In the genomic region with DNA sequence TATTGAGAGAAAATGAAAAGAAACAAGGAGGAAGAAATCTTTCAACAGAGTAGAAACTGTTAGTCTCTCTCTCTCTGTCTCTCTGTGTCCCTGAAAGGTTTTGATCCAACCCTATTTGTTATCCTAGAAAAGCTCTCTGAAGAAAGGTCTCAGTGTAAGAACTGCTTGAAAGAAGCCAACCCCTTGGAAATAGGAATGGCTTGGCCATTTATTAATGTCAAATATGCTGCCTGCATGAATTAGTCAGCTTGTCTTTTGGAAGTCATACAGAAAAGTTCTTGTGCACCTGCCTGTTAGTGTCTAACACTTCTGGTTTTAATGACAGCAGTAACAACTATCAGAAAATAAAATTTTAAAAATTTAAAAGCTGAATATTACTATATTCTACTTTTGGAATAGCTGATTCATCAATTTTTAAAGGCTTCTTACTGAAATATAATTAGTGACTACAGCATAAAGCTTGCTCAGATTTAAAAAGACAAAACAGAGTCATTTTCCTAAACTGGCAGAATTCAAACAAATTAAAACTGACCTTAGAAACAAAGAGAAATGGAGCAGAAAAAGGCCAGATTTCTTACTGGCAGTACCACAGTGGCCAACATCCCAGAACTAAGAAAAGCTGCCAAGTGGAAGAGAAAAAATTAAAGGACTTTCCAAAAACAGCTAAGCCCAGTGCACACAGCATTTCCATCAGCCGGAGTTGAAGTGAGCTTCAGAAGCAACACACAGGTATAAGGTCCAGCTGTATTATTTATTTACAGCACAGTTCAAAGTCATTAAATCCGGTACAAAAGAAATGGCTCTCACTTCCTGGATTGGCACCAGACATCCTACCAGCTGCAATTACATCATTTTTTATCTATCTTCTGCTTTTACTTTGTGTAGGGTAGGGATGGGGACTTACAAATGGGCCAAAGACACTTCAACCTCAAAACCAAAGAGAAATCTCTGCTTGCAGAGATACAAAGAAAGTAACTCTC, we compare ENCODE assay signal across 1 cellular context.
TF ChIP-seq lines count a peak whose summit lies in the region.

No MANE protein-coding gene starts in this region.

TF ChIP-seq in K562, 482 proteins besides CTCF, POLR2A, EP300 and RAD21 (continued from another document):
- TF ChIP-seq CBX2 (IDR thresholded peaks at IDR 0.05; ENCODE audit: insufficient read depth, low read length, poor library complexity, severe bottlenecking), result no peak
- no peak for TF ChIP-seq HLTF (IDR thresholded peaks at IDR 0.05)
- TF ChIP-seq ZNF347 (CRISPR knock-in tag; IDR thresholded peaks at IDR 0.05; ENCODE audit: low read depth), result no peak
